In the genomic region with DNA sequence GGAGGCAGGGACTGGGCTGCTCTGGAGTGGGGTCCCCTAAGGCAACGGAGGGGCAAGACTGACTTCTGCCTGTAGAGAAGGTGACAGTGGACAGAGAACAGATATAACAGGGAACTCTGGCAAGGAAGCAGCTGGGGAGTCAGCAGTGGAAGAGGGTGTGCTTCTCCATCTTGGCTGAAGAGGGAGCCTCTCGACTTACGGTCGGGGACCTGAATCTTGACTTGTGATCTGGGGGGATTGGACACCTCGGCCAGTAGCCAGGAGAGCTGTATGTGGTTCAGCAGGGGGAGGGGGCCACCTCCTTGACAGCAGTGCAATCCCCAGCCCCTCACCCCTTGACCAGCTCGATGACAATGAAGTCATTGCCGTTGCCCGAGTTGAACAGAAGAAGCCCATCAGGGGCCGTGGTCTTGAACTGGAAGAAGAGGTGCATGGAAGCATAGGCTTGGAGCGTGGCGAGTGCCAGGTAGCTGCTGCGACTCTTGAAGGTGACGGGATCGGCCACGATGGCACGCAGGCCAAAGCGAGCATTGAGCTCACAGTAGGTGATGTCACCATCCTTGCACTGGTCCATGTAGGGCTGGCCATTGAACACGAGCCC, we compare ENCODE assay signal across 8 cellular contexts.
A peak's percentile ranks its signal among the peaks of the same experiment; 100 is the strongest.
DNase-seq lines count a peak whose midpoint lies in the region; ATAC-seq and TF ChIP-seq lines count a peak whose summit lies in the region.

No MANE protein-coding gene starts in this region.

- no peak for TF ChIP-seq EP300 in upper lobe of left lung (IDR thresholded peaks at IDR 0.05)

- H4K20me1 ChIP-seq in OCI-LY7 (ENCODE audit: insufficient read depth, low read length), result no peaks in the 10 kb centered on the region

- BruUV-seq in OCI-LY7 (replicated peaks; lab: Mats Ljungman, UMichigan), result no TSS peak

- ATAC-seq in heart left ventricle, result peak in 2 of 4 donors; percentile 14 to 29
- ATAC-seq in foreskin keratinocyte, result peak; percentile 6
- no peak for ATAC-seq in upper lobe of left lung (ENCODE audit: low FRiP score in 2 of 2)

- DNase-seq in heart left ventricle (no peak), cardiac septum (ENCODE audit: low spot score) (no peak), OCI-LY7 (ENCODE audit: low spot score) (peak; percentile 53), foreskin keratinocyte (no peak), upper lobe of left lung (no peak), DMS153 (lab: John Stamatoyannopoulos, UW) (no peak), ureter (ENCODE audit: low spot score) (no peak)
- DNase-seq in central memory CD4-positive, alpha-beta T cell, result no peak

- no peak overlapping the region for H2AFZ ChIP-seq in OCI-LY7 (ENCODE audit: low read length)

- TF ChIP-seq CTCF in heart left ventricle (IDR thresholded peaks at IDR 0.05) (peak; percentile 12 to 50 (median 30)), OCI-LY7 (conservative IDR thresholded peaks at IDR 0.05; ENCODE audit: low read length) (peak; percentile 76), foreskin keratinocyte (conservative IDR thresholded peaks at IDR 0.05) (peak; percentile 65), upper lobe of left lung (IDR thresholded peaks at IDR 0.05) (peak in 5 of 6 experiments; percentile 16 to 32 (median 17))

- WGBS in heart left ventricle, 4 donors, result 54 to 64% (median 61%) methylated on average over 14 to 18 of the region's 18 CpGs
- WGBS in upper lobe of left lung, 2 donors, result 56 to 60% methylated on average over 18 of the region's 18 CpGs

- H3K9me3 ChIP-seq in heart left ventricle (no peaks in the 10 kb centered on the region), OCI-LY7 (ENCODE audit: low read length) (no peaks in the 10 kb centered on the region), upper lobe of left lung (no peaks in the 10 kb centered on the region)

- peaks cover 0 to 30% (median 0%) of the 10 kb centered on the region in 12 donors for H3K4me1 ChIP-seq in heart left ventricle
- peaks cover 17% of the 10 kb centered on the region for H3K4me1 ChIP-seq in OCI-LY7 (ENCODE audit: insufficient read depth, low read length, poor library complexity, severe bottlenecking)
- H3K4me1 ChIP-seq in foreskin keratinocyte, result no peaks in the 10 kb centered on the region
- peaks cover 0 to 11% (median 5%) of the 10 kb centered on the region in 4 donors for H3K4me1 ChIP-seq in upper lobe of left lung

- H3K27ac ChIP-seq in heart left ventricle (no peak overlapping the region), OCI-LY7 (ENCODE audit: low read depth, low read length, poor library complexity, severe bottlenecking) (no peak overlapping the region), foreskin keratinocyte (no peak overlapping the region), upper lobe of left lung (no peak overlapping the region)

- POLR2A ChIA-PET in OCI-LY7 (lab: Charles Lee), result no interaction called here

- no peaks in the 10 kb centered on the region for H3K79me2 ChIP-seq in OCI-LY7 (ENCODE audit: insufficient read depth, low read depth, low read length)

- H3K4me3 ChIP-seq in heart left ventricle (no peak overlapping the region), OCI-LY7 (ENCODE audit: low read depth, low read length, poor library complexity, severe bottlenecking) (no peak overlapping the region), upper lobe of left lung (no peak overlapping the region)

- no peaks in the 10 kb centered on the region for H3K36me3 ChIP-seq in heart left ventricle
- H3K36me3 ChIP-seq in OCI-LY7 (ENCODE audit: insufficient read depth, low read length), result no peaks in the 10 kb centered on the region
- no peaks in the 10 kb centered on the region for H3K36me3 ChIP-seq in upper lobe of left lung

- H3K27me3 ChIP-seq in heart left ventricle (peaks cover 0 to 5% (median 0%) of the 10 kb centered on the region in 9 donors), foreskin keratinocyte (peaks cover 29% of the 10 kb centered on the region), upper lobe of left lung (no peaks in the 10 kb centered on the region)

- TF ChIP-seq POLR2A in heart left ventricle (IDR thresholded peaks at IDR 0.05), result no peak
- no peak for TF ChIP-seq POLR2A in upper lobe of left lung (IDR thresholded peaks at IDR 0.05)

- H3K4me2 ChIP-seq in OCI-LY7 (ENCODE audit: low read length), result no peak overlapping the region

- intact Hi-C loops in heart left ventricle (cut with DNase I), result loop anchor here in 6 of 10 donors (5.0 to 10.0 kb wide), 4 partner anchors 159 to 296 kb away; a partner anchor contains a TSS
- intact Hi-C loops in cardiac septum (cut with DNase I), result loop anchor here (5.0 kb wide), 1 partner anchor 199 kb away; no protein-coding TSS in a partner anchor
- intact Hi-C loops in OCI-LY7 (cut with micrococcal nuclease; ENCODE audit: unreplicated experiment), result loop anchor here (1.0 to 10.0 kb wide), 3 partner anchors 72 to 276 kb away; a partner anchor contains a TSS

- H3K9me2 ChIP-seq in OCI-LY7 (ENCODE audit: insufficient read depth, low read length), result no peaks in the 10 kb centered on the region

- CTCF ChIA-PET in OCI-LY7 (lab: Charles Lee; ENCODE audit: unreplicated experiment), result interaction anchor here (1.4 to 1.9 kb wide), 2 partner anchors 38 to 202 kb away, joined by 5 to 9 read pairs; no protein-coding TSS in a partner anchor

Comparison
In these comparisons a context has a peak if more than half of its experiments do, and no peak if none do; other contexts are left out.
1. CTCF ChIP-seq: peak in every context shown above with its lines; median percentile 76 in OCI-LY7; 65 in foreskin keratinocyte; 30 in heart left ventricle; 17 in upper lobe of left lung.